Comparison of ENCODE assay signal across 8 cellular contexts in genomic region chr15:33735637-33736247, GRCh38.
A peak's percentile ranks its signal among the peaks of the same experiment; 100 is the strongest.
DNase-seq lines count a peak whose midpoint lies in the region; ATAC-seq and TF ChIP-seq lines count a peak whose summit lies in the region.

No MANE protein-coding gene starts in this region.

- H3K23ac ChIP-seq in neuronal stem cell (ENCODE audit: low read depth, low read length, poor library complexity), result no peak overlapping the region

- no peaks in the 10 kb centered on the region for H3K36me3 ChIP-seq in BJ (ENCODE audit: control insufficient read depth, insufficient read depth, low read length)
- H3K36me3 ChIP-seq in neuronal stem cell (replicated peaks in 1 of 2; ENCODE audit: control insufficient read depth in 2 of 2, insufficient read depth in 2 of 2, low read length in 2 of 2), result no peaks in the 10 kb centered on the region

- no peak overlapping the region for H3K4ac ChIP-seq in neuronal stem cell (ENCODE audit: low read length)

- CTCF ChIA-PET in BJ (lab: Yijun Ruan, JAX), result interaction anchor here (0.7 to 9.9 kb wide), 13 partner anchors 8 to 257 kb away, joined by 3 to 86 read pairs (median 5); no protein-coding TSS in a partner anchor

- no peak overlapping the region for H2BK5ac ChIP-seq in neuronal stem cell (ENCODE audit: low read length)

- H4K8ac ChIP-seq in neuronal stem cell (ENCODE audit: low read depth, low read length), result no peak overlapping the region

- no peak overlapping the region for H2BK15ac ChIP-seq in neuronal stem cell (ENCODE audit: low read length)

- WGBS in neuronal stem cell (ENCODE audit: extremely low coverage in 2 of 2, insufficient read length in 2 of 2, insufficient replicate concordance in 1 of 2), 2 donors, result no CpG with 5 or more reads among the region's 7 CpGs

- DNase-seq in BJ (ENCODE audit: low read depth) (no peak), NCI-H526 treated with DMSO at 0.1 percent for 48 hours (lab: John Stamatoyannopoulos, UW) (peak; percentile 32), choroid plexus epithelial cell (ENCODE audit: low read depth) (peak; percentile 74), neuronal stem cell (ENCODE audit: low spot score) (peak; percentile 6)
- no peak for DNase-seq in activated effector memory CD4-positive, alpha-beta T cell treated with Interleukin-2 at 50 U/mL for 16 hours

- H4K91ac ChIP-seq in neuronal stem cell (ENCODE audit: low read depth, low read length, poor library complexity), result no peak overlapping the region

- H2BK120ac ChIP-seq in neuronal stem cell (ENCODE audit: low read depth, low read length), result no peak overlapping the region

- H3K27me3 ChIP-seq in BJ (ENCODE audit: control insufficient read depth, insufficient read depth, low read length) (peaks cover 8% of the 10 kb centered on the region), neuronal stem cell (ENCODE audit: control insufficient read depth in 3 of 3, insufficient read depth in 3 of 3, low read depth in 1 of 3, low read length in 3 of 3) (peaks cover 0 to 9% (median 0%) of the 10 kb centered on the region in 3 experiments)

- no peaks in the 10 kb centered on the region for H3K4me1 ChIP-seq in neuronal stem cell (ENCODE audit: control insufficient read depth in 2 of 2, insufficient read depth in 1 of 2, low read depth in 1 of 2, low read length in 2 of 2)

- POLR2A ChIA-PET in BJ (lab: Charles Lee), result no interaction called here

- peak; percentile 60 for TF ChIP-seq CTCF in BJ (IDR thresholded peaks at IDR 0.05; ENCODE audit: insufficient read depth, low read depth, low read length)
- TF ChIP-seq CTCF in choroid plexus epithelial cell (conservative IDR thresholded peaks at IDR 0.05; ENCODE audit: low read depth, low read length), result peak; percentile 87

- no peak overlapping the region for H2AK5ac ChIP-seq in neuronal stem cell (ENCODE audit: low read depth, low read length)

- H3K9ac ChIP-seq in neuronal stem cell (ENCODE audit: low read depth, low read length, poor library complexity), result no peak overlapping the region

- H3K79me1 ChIP-seq in neuronal stem cell (ENCODE audit: low read depth, low read length), result no peaks in the 10 kb centered on the region

- H3K27ac ChIP-seq in neuronal stem cell (replicated peaks; ENCODE audit: low read length), result no peak overlapping the region

- no peak overlapping the region for H2AFZ ChIP-seq in neuronal stem cell (ENCODE audit: low read length)

- H3K9me3 ChIP-seq in neuronal stem cell (replicated peaks in 1 of 2; ENCODE audit: control insufficient read depth in 2 of 2, insufficient read depth in 1 of 2, low read depth in 1 of 2, low read length in 2 of 2), result no peaks in the 10 kb centered on the region

- no peak overlapping the region for H3K14ac ChIP-seq in neuronal stem cell (ENCODE audit: low read length)

- H3K4me3 ChIP-seq in BJ (ENCODE audit: low read depth, low read length) (no peak overlapping the region), choroid plexus epithelial cell (ENCODE audit: low read depth, low read length) (no peak overlapping the region), neuronal stem cell (ENCODE audit: low read length in 2 of 2) (no peak overlapping the region)

- no peak overlapping the region for H2BK12ac ChIP-seq in neuronal stem cell (ENCODE audit: low read length)

- ATAC-seq in GM21619 (IDR thresholded peaks at IDR 0.05; ENCODE audit: unreplicated experiment), result peak; percentile 55
- no peak for ATAC-seq in GM21381 (IDR thresholded peaks at IDR 0.05; ENCODE audit: unreplicated experiment)
- no peak for ATAC-seq in HG02970 (IDR thresholded peaks at IDR 0.05; ENCODE audit: low FRiP score, unreplicated experiment)

- H3K18ac ChIP-seq in neuronal stem cell (ENCODE audit: low read length), result no peak overlapping the region

- no peak overlapping the region for H3K4me2 ChIP-seq in neuronal stem cell (ENCODE audit: insufficient read depth, low read length, poor library complexity, severe bottlenecking)

Comparison
In these comparisons a context has a peak if more than half of its experiments do, and no peak if none do; other contexts are left out.
1. DNase-seq: peak in NCI-H526 treated with DMSO at 0.1 percent for 48 hours (single experiment), choroid plexus epithelial cell (single experiment) and neuronal stem cell (single experiment); none in BJ (single experiment) and activated effector memory CD4-positive, alpha-beta T cell treated with Interleukin-2 at 50 U/mL for 16 hours (single experiment).